Comparison of ENCODE assay signal across 17 cellular contexts in genomic region chr16:16145286-16145685, GRCh38.
A peak's percentile ranks its signal among the peaks of the same experiment; 100 is the strongest.
DNase-seq lines count a peak whose midpoint lies in the region; ATAC-seq and TF ChIP-seq lines count a peak whose summit lies in the region.
"Had no signal": no experiment of that assay in that cellular context is flagged by ENCODE, and none has a peak within 500 bp of the region (broad histone marks: within the 10 kb centered on the region; RNA-seq: fewer than 3 reads in every experiment).

No MANE protein-coding gene starts in this region.

- ATAC-seq in left ventricle myocardium superior: no peak
- ATAC-seq in HG02840 (IDR thresholded peaks at IDR 0.05; ENCODE audit: low FRiP score, unreplicated experiment): no peak

- H3K27me3 ChIP-seq in left ventricle myocardium inferior (ENCODE audit: low read depth) (no peaks in the 10 kb centered on the region), A673 (replicated peaks; ENCODE audit: insufficient read depth, low read depth, low read length, poor library complexity) (no peaks in the 10 kb centered on the region)
- H3K27me3 ChIP-seq: SJSA1 had no signal

- intact Hi-C loops in left ventricle myocardium superior (cut with micrococcal nuclease): no loop called here
- intact Hi-C loops in left ventricle myocardium inferior (cut with micrococcal nuclease): no loop called here
- intact Hi-C loops in A673 (cut with micrococcal nuclease; ENCODE audit: unreplicated experiment): no loop called here

- no peak for TF ChIP-seq CTCF in left ventricle myocardium inferior (IDR thresholded peaks at IDR 0.05; ENCODE audit: borderline replicate concordance)
- TF ChIP-seq CTCF in RWPE1 (conservative IDR thresholded peaks at IDR 0.05; ENCODE audit: low read depth): no peak
- TF ChIP-seq CTCF in retinal pigment epithelial cell (conservative IDR thresholded peaks at IDR 0.05; ENCODE audit: low read depth, low read length): peak; percentile 16
- TF ChIP-seq CTCF in A673 (conservative IDR thresholded peaks at IDR 0.05; ENCODE audit: low read depth, low read length): no peak

- H3K4me1 ChIP-seq in left ventricle myocardium inferior (peaks cover 16% of the 10 kb centered on the region), A673 (ENCODE audit: insufficient read depth, low read length, poor library complexity, severe bottlenecking) (no peaks in the 10 kb centered on the region)
- H3K4me1 ChIP-seq: SJSA1 had no signal

- no TSS peak for BruUV-seq in A673 (replicated peaks; lab: Mats Ljungman, UMichigan)

- POLR2A ChIA-PET in RWPE1 (lab: Yijun Ruan, JAX; ENCODE audit: low non-redundant PET): no interaction called here
- POLR2A ChIA-PET in A673 (lab: Charles Lee; ENCODE audit: low non-redundant PET): no interaction called here

- peak; percentile 3 for DNase-seq in left ventricle myocardium superior
- DNase-seq in left ventricle myocardium inferior: no peak
- no peak for DNase-seq in RWPE1 (ENCODE audit: low spot score)
- DNase-seq in epithelial cell of prostate (ENCODE audit: low read depth, low spot score): no peak
- no peak for DNase-seq in retinal pigment epithelial cell (ENCODE audit: low read depth)
- DNase-seq in A673 (ENCODE audit: low spot score): no peak
- DNase-seq in DMS53 (lab: John Stamatoyannopoulos, UW): no peak
- DNase-seq: C1 segment of cervical spinal cord, DMS79, KG1, NCI-H1417, NCI-H187, NCI-H2227 treated with DMSO at 0.1 percent for 48 hours, NCI-H524, PC-9 had no signal

- CTCF ChIA-PET in RWPE1 (lab: Yijun Ruan, JAX) (interaction anchor here (0.6 kb wide), 1 partner anchor 1761 kb away, joined by 3 read pairs; no protein-coding TSS in a partner anchor), A673 (lab: Charles Lee) (no interaction called here)

- peaks cover 27% of the 10 kb centered on the region for H3K36me3 ChIP-seq in left ventricle myocardium inferior
- H3K36me3 ChIP-seq in A673 (ENCODE audit: insufficient read depth, low read length, poor library complexity, severe bottlenecking): peaks cover 7% of the 10 kb centered on the region

- no peak overlapping the region for H3K4me3 ChIP-seq in left ventricle myocardium inferior
- no peak overlapping the region for H3K4me3 ChIP-seq in retinal pigment epithelial cell (ENCODE audit: low read length)
- no peak overlapping the region for H3K4me3 ChIP-seq in A673 (ENCODE audit: low read depth, low read length, poor library complexity, severe bottlenecking)
- H3K4me3 ChIP-seq: PC-9, SJSA1 had no signal

- H3K9me3 ChIP-seq in left ventricle myocardium inferior (replicated peaks) (no peaks in the 10 kb centered on the region), A673 (ENCODE audit: low read depth, low read length, poor library complexity, severe bottlenecking) (no peaks in the 10 kb centered on the region)
- H3K9me3 ChIP-seq: SJSA1 had no signal

- H3K27ac ChIP-seq in left ventricle myocardium inferior (replicated peaks) (no peak overlapping the region), RWPE1 (peak overlapping the region; percentile 41), epithelial cell of prostate (peak overlapping the region; percentile 59), A673 (ENCODE audit: low read depth, low read length, poor library complexity, severe bottlenecking) (no peak overlapping the region)
- H3K27ac ChIP-seq: PC-9, SJSA1 had no signal

Comparison
In these comparisons a context has a peak if more than half of its experiments do, and no peak if none do; other contexts are left out.
1. H3K27ac ChIP-seq: peak in RWPE1 (single experiment) and epithelial cell of prostate (single experiment); none in left ventricle myocardium inferior (single experiment) and A673 (single experiment).